In the genomic region with DNA sequence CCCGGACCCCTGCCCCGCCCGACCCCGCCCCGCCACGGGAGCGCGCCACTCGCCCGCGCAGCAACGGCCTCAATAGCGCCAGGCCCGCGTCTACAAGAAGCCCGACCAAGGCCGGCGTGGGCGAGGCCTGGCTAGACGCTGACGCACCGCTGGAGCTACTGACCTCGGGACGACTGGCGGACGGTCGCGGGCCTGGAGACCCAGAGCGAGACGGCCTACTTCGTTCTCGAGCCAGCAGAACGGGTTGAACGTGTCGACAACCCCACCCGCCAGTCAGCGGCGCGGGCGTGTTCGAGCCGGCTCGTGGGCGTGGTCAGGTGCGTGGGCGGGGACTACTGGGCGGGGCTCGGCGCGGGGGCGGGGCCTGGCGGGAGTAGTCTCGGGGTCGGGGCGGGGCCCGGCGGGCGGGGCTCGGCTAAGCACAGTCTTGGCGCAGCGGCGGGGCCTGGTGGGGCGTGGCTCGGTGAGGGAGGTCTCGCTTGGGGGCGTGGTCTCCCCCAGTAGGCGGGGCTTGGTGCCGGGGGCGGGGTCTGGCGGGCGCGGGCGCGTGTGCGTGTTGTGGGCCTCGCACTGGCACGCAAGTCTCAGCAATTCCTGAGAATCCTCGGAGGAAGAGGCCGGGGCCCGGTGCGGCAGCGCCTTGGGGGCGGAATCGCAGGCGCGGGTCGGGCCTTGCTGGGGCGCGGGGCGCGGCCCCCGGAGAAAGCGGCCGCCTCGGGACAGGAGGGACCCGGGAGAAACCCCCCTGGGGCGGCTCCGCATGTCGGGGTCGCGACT, we compare ENCODE assay signal across 8 cellular contexts. TPM values are rescaled to one million over a fixed set of nuclear protein-coding genes. Genes with fewer than 3 reads are reported as not detected.
A peak's percentile ranks its signal among the peaks of the same experiment; 100 is the strongest.
DNase-seq lines count a peak whose midpoint lies in the region; ATAC-seq and TF ChIP-seq lines count a peak whose summit lies in the region.

A gene (minus strand): TSS at position 293 of the 777 bp plus-strand sequence. CDS start 5,080 bp downstream, outside the sequence.

- no peaks in the 10 kb centered on the region for H3K27me3 ChIP-seq in mucosa of stomach (ENCODE audit: control insufficient read depth, insufficient read depth, low read length)

- no peak for TF ChIP-seq CTCF in epithelial cell of proximal tubule (conservative IDR thresholded peaks at IDR 0.05; ENCODE audit: low read depth, low read length)

- H3K9me3 ChIP-seq in mucosa of stomach (ENCODE audit: control insufficient read depth, low read length): no peaks in the 10 kb centered on the region

- H3K4me1 ChIP-seq in mucosa of stomach (ENCODE audit: control insufficient read depth, insufficient read depth, low read length): peaks cover 39% of the 10 kb centered on the region

- no peaks in the 10 kb centered on the region for H3K36me3 ChIP-seq in mucosa of stomach (ENCODE audit: control insufficient read depth, insufficient read depth, low read length)

- DNase-seq in DMS 273 (lab: John Stamatoyannopoulos, UW; ENCODE audit: unreplicated experiment) (peak; percentile 94), OCI-M2 (lab: John Stamatoyannopoulos, UW; ENCODE audit: unreplicated experiment) (peak; percentile 60), epithelial cell of proximal tubule (ENCODE audit: low read depth) (no peak)
- DNase-seq in activated T-cell treated with anti-CD3 and anti-CD28 coated beads, Interleukin-2, amount 50 U/mL, for 1 hour: peak; percentile 99
- DNase-seq in stimulated activated CD8-positive, alpha-beta memory T cell treated with anti-CD3 and anti-CD28 coated beads, Interleukin-4, amount 100 ng/mL, for 48 hours: peak; percentile 100

- peak within 1 kb of the TSS; percentile 95 for H3K9ac ChIP-seq in mucosa of stomach (ENCODE audit: low read length)

- ATAC-seq in GM21576 (IDR thresholded peaks at IDR 0.05; ENCODE audit: unreplicated experiment): peak; percentile 42

- TF ChIP-seq EP300 in Ishikawa (IDR thresholded peaks at IDR 0.05; ENCODE audit: borderline replicate concordance): no peak

- TF ChIP-seq RAD21 in Ishikawa (IDR thresholded peaks at IDR 0.05; ENCODE audit: low read depth): no peak

- H3K4me3 ChIP-seq in epithelial cell of proximal tubule (ENCODE audit: low read depth, low read length) (peak within 1 kb of the TSS; percentile 82), mucosa of stomach (ENCODE audit: low read length) (peak within 1 kb of the TSS; percentile 62)

TF ChIP-seq in Ishikawa, 13 proteins besides CTCF, POLR2A, EP300 and RAD21:
- TF ChIP-seq TAF1 (IDR thresholded peaks at IDR 0.05; ENCODE audit: low read depth) (no peak), FOXM1 (IDR thresholded peaks at IDR 0.05; ENCODE audit: borderline replicate concordance, low read depth) (no peak), CREB1 (IDR thresholded peaks at IDR 0.05; ENCODE audit: low read depth) (no peak), YY1 (IDR thresholded peaks at IDR 0.05; ENCODE audit: low read depth) (no peak), CEBPB (IDR thresholded peaks at IDR 0.05) (no peak), EGR1 (IDR thresholded peaks at IDR 0.05) (peak; percentile 69), TEAD4 (IDR thresholded peaks at IDR 0.05) (peak; percentile 47; the same call in 1 of the 2 replicates), NFIC (IDR thresholded peaks at IDR 0.05) (no peak), ZBTB7A (IDR thresholded peaks at IDR 0.05; ENCODE audit: low read depth) (no peak; the same call in 1 of the 2 replicates)
- TF ChIP-seq, protein P1, sequence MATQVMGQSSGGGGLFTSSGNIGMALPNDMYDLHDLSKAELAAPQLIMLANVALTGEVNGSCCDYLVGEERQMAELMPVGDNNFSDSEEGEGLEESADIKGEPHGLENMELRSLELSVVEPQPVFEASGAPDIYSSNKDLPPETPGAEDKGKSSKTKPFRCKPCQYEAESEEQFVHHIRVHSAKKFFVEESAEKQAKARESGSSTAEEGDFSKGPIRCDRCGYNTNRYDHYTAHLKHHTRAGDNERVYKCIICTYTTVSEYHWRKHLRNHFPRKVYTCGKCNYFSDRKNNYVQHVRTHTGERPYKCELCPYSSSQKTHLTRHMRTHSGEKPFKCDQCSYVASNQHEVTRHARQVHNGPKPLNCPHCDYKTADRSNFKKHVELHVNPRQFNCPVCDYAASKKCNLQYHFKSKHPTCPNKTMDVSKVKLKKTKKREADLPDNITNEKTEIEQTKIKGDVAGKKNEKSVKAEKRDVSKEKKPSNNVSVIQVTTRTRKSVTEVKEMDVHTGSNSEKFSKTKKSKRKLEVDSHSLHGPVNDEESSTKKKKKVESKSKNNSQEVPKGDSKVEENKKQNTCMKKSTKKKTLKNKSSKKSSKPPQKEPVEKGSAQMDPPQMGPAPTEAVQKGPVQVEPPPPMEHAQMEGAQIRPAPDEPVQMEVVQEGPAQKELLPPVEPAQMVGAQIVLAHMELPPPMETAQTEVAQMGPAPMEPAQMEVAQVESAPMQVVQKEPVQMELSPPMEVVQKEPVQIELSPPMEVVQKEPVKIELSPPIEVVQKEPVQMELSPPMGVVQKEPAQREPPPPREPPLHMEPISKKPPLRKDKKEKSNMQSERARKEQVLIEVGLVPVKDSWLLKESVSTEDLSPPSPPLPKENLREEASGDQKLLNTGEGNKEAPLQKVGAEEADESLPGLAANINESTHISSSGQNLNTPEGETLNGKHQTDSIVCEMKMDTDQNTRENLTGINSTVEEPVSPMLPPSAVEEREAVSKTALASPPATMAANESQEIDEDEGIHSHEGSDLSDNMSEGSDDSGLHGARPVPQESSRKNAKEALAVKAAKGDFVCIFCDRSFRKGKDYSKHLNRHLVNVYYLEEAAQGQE (IDR thresholded peaks at IDR 0.05; ENCODE audit: low read depth): no peak
- TF ChIP-seq, protein P2, sequence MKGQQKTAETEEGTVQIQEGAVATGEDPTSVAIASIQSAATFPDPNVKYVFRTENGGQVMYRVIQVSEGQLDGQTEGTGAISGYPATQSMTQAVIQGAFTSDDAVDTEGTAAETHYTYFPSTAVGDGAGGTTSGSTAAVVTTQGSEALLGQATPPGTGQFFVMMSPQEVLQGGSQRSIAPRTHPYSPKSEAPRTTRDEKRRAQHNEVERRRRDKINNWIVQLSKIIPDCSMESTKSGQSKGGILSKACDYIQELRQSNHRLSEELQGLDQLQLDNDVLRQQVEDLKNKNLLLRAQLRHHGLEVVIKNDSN (IDR thresholded peaks at IDR 0.05): 0 out of 2 replicates have a peak, but pooled peaks have one; percentile 21
- TF ChIP-seq, protein P3, sequence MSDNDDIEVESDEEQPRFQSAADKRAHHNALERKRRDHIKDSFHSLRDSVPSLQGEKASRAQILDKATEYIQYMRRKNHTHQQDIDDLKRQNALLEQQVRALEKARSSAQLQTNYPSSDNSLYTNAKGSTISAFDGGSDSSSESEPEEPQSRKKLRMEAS (IDR thresholded peaks at IDR 0.05): peak; percentile 70

RNA-seq across cellular contexts. Expression of the gene that starts here (rescaled TPM):
- 163 and 204 TPM in 2 replicates for total RNA-seq in epithelial cell of proximal tubule
